In genomic region chr7:156157409-156158012, GRCh38 we compare ENCODE assay signal across 24 cellular contexts.
"Had no signal": no experiment of that assay in that cellular context is flagged by ENCODE, and none has a peak within 500 bp of the region (broad histone marks: within the 10 kb centered on the region; RNA-seq: fewer than 3 reads in every experiment).

No MANE protein-coding gene starts in this region.

- H3K27ac Mint-ChIP-seq: activated naive CD8-positive, alpha-beta T cell; activated T-helper 17 cell treated with anti-CD3 and anti-CD28 coated beads, Interleukin-2, amount 50 U/mL, for 72 hours had no signal

- H3K36me3 Mint-ChIP-seq: activated naive CD8-positive, alpha-beta T cell; naive thymus-derived CD8-positive, alpha-beta T cell had no signal

- H3K4me3 ChIP-seq: gastroesophageal sphincter, hepatocyte, left lung, lower lobe of right lung, pancreas, prostate gland, SJSA1, smooth muscle cell, thoracic aorta had no signal

- DNase-seq: activated CD4-positive, alpha-beta T cell treated with anti-CD3 and anti-CD28 coated beads for 1 hour; activated CD4-positive, alpha-beta T cell treated with anti-CD3 and anti-CD28 coated beads, Interleukin-2, amount 50 U/mL, for 1 hour; activated naive CD4-positive, alpha-beta T cell treated with Interleukin-2 at 50 U/mL for 16 hours; activated T-cell treated with anti-CD3 and anti-CD28 coated beads, Interleukin-2, amount 50 U/mL, for 4 hours; effector memory CD4-positive, alpha-beta T cell; left lung; lower lobe of right lung; mesenchymal stem cell; naive thymus-derived CD8-positive, alpha-beta T cell; stimulated activated CD4-positive, alpha-beta T cell treated with anti-CD3 and anti-CD28 coated beads, Interleukin-15, amount 100 ng/mL, for 24 hours; stimulated activated CD4-positive, alpha-beta T cell treated with anti-CD3 and anti-CD28 coated beads, Interleukin-2, amount 100 ng/mL, for 24 hours; stimulated activated naive CD4-positive, alpha-beta T cell treated with Interleukin-2 at 50 U/mL for 16 hours; T-helper 2 cell had no signal

- H3K4me1 Mint-ChIP-seq: activated T-helper 17 cell treated with anti-CD3 and anti-CD28 coated beads, Interleukin-2, amount 50 U/mL, for 72 hours; central memory CD8-positive, alpha-beta T cell had no signal

- H3K27ac ChIP-seq: gastroesophageal sphincter, hepatocyte, left lung, lower lobe of right lung, neutrophil, pancreas, prostate gland, SJSA1, thoracic aorta had no signal

- H3K4me3 Mint-ChIP-seq: activated naive CD8-positive, alpha-beta T cell; activated T-cell treated with anti-CD3 and anti-CD28 coated beads, Interleukin-2, amount 50 U/mL, for 4 hours; activated T-helper 17 cell treated with anti-CD3 and anti-CD28 coated beads, Interleukin-2, amount 50 U/mL, for 72 hours; central memory CD8-positive, alpha-beta T cell; naive thymus-derived CD8-positive, alpha-beta T cell had no signal

- ATAC-seq: activated T-cell treated with anti-CD3 and anti-CD28 coated beads, Interleukin-2, amount 50 U/mL, for 4 hours; activated T-helper 17 cell treated with anti-CD3 and anti-CD28 coated beads, Interleukin-2, amount 50 U/mL, for 72 hours; gastroesophageal sphincter; naive thymus-derived CD8-positive, alpha-beta T cell had no signal

- H3K9me3 Mint-ChIP-seq: activated T-cell treated with anti-CD3 and anti-CD28 coated beads, Interleukin-2, amount 50 U/mL, for 4 hours; activated T-helper 17 cell treated with anti-CD3 and anti-CD28 coated beads, Interleukin-2, amount 50 U/mL, for 72 hours had no signal
